In genomic region chr9:136289651-136290507, GRCh38 we compare ENCODE assay signal across 1 cellular context.
TF ChIP-seq lines count a peak whose summit lies in the region.

No MANE protein-coding gene starts in this region.

TF ChIP-seq in GM23338, 12 proteins besides CTCF, POLR2A, EP300 and RAD21 (continued from another document):
- TF ChIP-seq, protein P1, sequence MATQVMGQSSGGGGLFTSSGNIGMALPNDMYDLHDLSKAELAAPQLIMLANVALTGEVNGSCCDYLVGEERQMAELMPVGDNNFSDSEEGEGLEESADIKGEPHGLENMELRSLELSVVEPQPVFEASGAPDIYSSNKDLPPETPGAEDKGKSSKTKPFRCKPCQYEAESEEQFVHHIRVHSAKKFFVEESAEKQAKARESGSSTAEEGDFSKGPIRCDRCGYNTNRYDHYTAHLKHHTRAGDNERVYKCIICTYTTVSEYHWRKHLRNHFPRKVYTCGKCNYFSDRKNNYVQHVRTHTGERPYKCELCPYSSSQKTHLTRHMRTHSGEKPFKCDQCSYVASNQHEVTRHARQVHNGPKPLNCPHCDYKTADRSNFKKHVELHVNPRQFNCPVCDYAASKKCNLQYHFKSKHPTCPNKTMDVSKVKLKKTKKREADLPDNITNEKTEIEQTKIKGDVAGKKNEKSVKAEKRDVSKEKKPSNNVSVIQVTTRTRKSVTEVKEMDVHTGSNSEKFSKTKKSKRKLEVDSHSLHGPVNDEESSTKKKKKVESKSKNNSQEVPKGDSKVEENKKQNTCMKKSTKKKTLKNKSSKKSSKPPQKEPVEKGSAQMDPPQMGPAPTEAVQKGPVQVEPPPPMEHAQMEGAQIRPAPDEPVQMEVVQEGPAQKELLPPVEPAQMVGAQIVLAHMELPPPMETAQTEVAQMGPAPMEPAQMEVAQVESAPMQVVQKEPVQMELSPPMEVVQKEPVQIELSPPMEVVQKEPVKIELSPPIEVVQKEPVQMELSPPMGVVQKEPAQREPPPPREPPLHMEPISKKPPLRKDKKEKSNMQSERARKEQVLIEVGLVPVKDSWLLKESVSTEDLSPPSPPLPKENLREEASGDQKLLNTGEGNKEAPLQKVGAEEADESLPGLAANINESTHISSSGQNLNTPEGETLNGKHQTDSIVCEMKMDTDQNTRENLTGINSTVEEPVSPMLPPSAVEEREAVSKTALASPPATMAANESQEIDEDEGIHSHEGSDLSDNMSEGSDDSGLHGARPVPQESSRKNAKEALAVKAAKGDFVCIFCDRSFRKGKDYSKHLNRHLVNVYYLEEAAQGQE (IDR thresholded peaks at IDR 0.05; ENCODE audit: unreplicated experiment): no peak
- TF ChIP-seq ETS1 (IDR thresholded peaks at IDR 0.05) (no peak), CREB1 (CRISPR knock-in tag; IDR thresholded peaks at IDR 0.05; ENCODE audit: low read depth) (no peak), JUNB (IDR thresholded peaks at IDR 0.05; ENCODE audit: unreplicated experiment) (no peak), NANOG (IDR thresholded peaks at IDR 0.05; ENCODE audit: borderline replicate concordance) (no peak)
- TF ChIP-seq, protein P2, sequence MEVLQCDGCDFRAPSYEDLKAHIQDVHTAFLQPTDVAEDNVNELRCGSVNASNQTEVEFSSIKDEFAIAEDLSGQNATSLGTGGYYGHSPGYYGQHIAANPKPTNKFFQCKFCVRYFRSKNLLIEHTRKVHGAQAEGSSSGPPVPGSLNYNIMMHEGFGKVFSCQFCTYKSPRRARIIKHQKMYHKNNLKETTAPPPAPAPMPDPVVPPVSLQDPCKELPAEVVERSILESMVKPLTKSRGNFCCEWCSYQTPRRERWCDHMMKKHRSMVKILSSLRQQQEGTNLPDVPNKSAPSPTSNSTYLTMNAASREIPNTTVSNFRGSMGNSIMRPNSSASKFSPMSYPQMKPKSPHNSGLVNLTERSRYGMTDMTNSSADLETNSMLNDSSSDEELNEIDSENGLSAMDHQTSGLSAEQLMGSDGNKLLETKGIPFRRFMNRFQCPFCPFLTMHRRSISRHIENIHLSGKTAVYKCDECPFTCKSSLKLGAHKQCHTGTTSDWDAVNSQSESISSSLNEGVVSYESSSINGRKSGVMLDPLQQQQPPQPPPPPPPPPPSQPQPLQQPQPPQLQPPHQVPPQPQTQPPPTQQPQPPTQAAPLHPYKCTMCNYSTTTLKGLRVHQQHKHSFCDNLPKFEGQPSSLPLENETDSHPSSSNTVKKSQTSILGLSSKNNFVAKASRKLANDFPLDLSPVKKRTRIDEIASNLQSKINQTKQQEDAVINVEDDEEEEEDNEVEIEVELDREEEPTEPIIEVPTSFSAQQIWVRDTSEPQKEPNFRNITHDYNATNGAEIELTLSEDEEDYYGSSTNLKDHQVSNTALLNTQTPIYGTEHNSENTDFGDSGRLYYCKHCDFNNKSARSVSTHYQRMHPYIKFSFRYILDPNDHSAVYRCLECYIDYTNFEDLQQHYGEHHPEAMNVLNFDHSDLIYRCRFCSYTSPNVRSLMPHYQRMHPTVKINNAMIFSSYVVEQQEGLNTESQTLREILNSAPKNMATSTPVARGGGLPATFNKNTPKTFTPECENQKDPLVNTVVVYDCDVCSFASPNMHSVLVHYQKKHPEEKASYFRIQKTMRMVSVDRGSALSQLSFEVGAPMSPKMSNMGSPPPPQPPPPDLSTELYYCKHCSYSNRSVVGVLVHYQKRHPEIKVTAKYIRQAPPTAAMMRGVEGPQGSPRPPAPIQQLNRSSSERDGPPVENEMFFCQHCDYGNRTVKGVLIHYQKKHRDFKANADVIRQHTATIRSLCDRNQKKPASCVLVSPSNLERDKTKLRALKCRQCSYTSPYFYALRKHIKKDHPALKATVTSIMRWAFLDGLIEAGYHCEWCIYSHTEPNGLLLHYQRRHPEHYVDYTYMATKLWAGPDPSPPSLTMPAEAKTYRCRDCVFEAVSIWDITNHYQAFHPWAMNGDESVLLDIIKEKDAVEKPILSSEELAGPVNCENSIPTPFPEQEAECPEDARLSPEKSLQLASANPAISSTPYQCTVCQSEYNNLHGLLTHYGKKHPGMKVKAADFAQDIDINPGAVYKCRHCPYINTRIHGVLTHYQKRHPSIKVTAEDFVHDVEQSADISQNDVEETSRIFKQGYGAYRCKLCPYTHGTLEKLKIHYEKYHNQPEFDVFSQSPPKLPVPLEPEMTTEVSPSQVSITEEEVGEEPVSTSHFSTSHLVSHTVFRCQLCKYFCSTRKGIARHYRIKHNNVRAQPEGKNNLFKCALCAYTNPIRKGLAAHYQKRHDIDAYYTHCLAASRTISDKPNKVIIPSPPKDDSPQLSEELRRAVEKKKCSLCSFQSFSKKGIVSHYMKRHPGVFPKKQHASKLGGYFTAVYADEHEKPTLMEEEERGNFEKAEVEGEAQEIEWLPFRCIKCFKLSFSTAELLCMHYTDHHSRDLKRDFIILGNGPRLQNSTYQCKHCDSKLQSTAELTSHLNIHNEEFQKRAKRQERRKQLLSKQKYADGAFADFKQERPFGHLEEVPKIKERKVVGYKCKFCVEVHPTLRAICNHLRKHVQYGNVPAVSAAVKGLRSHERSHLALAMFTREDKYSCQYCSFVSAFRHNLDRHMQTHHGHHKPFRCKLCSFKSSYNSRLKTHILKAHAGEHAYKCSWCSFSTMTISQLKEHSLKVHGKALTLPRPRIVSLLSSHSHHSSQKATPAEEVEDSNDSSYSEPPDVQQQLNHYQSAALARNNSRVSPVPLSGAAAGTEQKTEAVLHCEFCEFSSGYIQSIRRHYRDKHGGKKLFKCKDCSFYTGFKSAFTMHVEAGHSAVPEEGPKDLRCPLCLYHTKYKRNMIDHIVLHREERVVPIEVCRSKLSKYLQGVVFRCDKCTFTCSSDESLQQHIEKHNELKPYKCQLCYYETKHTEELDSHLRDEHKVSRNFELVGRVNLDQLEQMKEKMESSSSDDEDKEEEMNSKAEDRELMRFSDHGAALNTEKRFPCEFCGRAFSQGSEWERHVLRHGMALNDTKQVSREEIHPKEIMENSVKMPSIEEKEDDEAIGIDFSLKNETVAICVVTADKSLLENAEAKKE (CRISPR knock-in tag; IDR thresholded peaks at IDR 0.05): no peak
